Comparison of ENCODE assay signal across 17 cellular contexts in the genomic region with DNA sequence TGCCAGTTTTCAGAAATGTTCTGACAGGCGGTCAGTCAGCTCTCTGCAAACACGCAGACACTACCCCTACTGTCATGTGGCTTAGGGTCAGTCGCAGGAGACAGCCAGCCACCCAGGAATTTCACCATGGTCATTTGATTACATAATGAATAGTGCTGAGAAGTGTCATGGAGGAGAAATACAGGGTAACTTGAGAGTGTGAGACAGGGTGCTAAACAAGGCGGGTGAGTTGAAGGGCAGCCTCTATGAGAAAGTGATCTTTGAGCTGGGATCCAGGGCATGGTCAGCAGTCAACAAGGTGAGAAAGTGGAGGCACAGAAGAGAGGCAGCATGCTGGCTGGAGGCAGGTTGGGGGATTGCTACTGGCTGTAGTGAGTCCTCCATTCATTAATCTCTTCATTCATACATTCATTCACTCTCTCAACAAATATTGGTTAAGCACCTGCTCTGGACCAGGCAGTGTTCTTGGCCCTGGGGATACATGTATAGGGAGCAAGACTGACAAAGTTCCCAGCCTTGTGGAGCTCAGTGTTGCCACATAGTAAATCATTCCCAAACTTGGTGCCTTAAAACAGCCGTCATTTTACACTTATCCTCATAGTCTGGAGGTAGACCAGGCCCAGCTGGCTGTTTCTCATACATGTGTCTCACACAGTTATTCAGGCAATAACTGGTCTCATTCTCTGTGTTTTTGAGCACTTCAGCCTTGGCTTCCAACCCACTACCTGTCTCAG.
"Had no signal": no experiment of that assay in that cellular context is flagged by ENCODE, and none has a peak within 500 bp of the region (broad histone marks: within the 10 kb centered on the region; RNA-seq: fewer than 3 reads in every experiment).

No MANE protein-coding gene starts in this region.

- H3K36me3 ChIP-seq: adrenal gland, breast epithelium, thyroid gland had no signal

- H3K9me3 ChIP-seq: adrenal gland, breast epithelium, thyroid gland had no signal

- H3K27me3 ChIP-seq: adrenal gland, breast epithelium, thyroid gland had no signal

- H3K27ac ChIP-seq: adrenal gland, breast epithelium, thyroid gland had no signal

- DNase-seq: activated CD4-positive, alpha-beta memory T cell treated with anti-CD3 and anti-CD28 coated beads, Interleukin-2, amount 10 ng/mL, durations not matched to agents 7 days and 5 days; activated CD4-positive, alpha-beta T cell treated with anti-CD3 and anti-CD28 coated beads for 48 hours; activated CD4-positive, CD25-positive, alpha-beta regulatory T cell; activated T-cell treated with anti-CD3 and anti-CD28 coated beads, Interleukin-2, amount 50 U/mL, for 24 hours; effector memory CD4-positive, alpha-beta T cell; islet precursor cell; left cardiac atrium; nucleus accumbens; stimulated activated CD4-positive, alpha-beta T cell treated with anti-CD3 and anti-CD28 coated beads, Interleukin-12 subunit alpha, Interleukin-12 subunit beta, amount 100 ng/mL, for 4 hours; substantia nigra; T-helper 17 cell; thyroid gland had no signal

- H3K4me3 ChIP-seq: adrenal gland, breast epithelium, thyroid gland had no signal

- ATAC-seq: activated naive CD4-positive, alpha-beta T cell treated with anti-CD3 and anti-CD28 coated beads, Interleukin-2, amount 50 U/mL, for 72 hours; activated T-helper 17 cell treated with anti-CD3 and anti-CD28 coated beads, Interleukin-2, amount 50 U/mL, for 72 hours; esophagus mucosa; left cardiac atrium; T-helper 17 cell had no signal

- H3K4me1 ChIP-seq: adrenal gland, breast epithelium had no signal
